ENCODE assay signal across 1 cellular context in genomic region chr5:141524604-141525597, GRCh38.
TF ChIP-seq lines count a peak whose summit lies in the region.

No MANE protein-coding gene starts in this region.

TF ChIP-seq in HepG2, 621 proteins besides CTCF, POLR2A, EP300 and RAD21 (continues in another document):
- TF ChIP-seq XRCC5 (optimal IDR thresholded peaks at IDR 0.05; ENCODE audit: low read length) (peak; percentile 98), TERF1 (CRISPR knock-in tag; IDR thresholded peaks at IDR 0.05) (no peak), KAT2B (IDR thresholded peaks at IDR 0.05; ENCODE audit: borderline replicate concordance, low read depth, low read length) (0 out of 2 replicates have a peak, but pooled peaks have one; percentile 4), NCOR1 (IDR thresholded peaks at IDR 0.05; ENCODE audit: borderline replicate concordance, low read length) (no peak), SMAD1 (CRISPR knock-in tag; IDR thresholded peaks at IDR 0.05; ENCODE audit: borderline replicate concordance, low read depth) (no peak), ZNF501 (CRISPR knock-in tag; IDR thresholded peaks at IDR 0.05) (peak; percentile 68), ZNF781 (CRISPR knock-in tag; IDR thresholded peaks at IDR 0.05; ENCODE audit: borderline replicate concordance, not compliant biosample characterization) (no peak), REL (CRISPR knock-in tag; conservative IDR thresholded peaks at IDR 0.05) (no peak), FOSL1 (CRISPR knock-in tag; IDR thresholded peaks at IDR 0.05; ENCODE audit: borderline replicate concordance) (no peak), CEBPZ (IDR thresholded peaks at IDR 0.05; ENCODE audit: low read length) (no peak), ZNF772 (CRISPR knock-in tag; IDR thresholded peaks at IDR 0.05) (peak; percentile 59; the same call in 1 of the 2 replicates), SIX1 (CRISPR knock-in tag; IDR thresholded peaks at IDR 0.05; ENCODE audit: borderline replicate concordance) (peak; percentile 88), DNMT3B (CRISPR knock-in tag; conservative IDR thresholded peaks at IDR 0.05) (peak; percentile 74), RXRA (CRISPR knock-in tag; IDR thresholded peaks at IDR 0.05) (peak; percentile 91), ZGPAT (CRISPR knock-in tag; IDR thresholded peaks at IDR 0.05) (peak; percentile 71), ZNF20 (CRISPR knock-in tag; IDR thresholded peaks at IDR 0.05) (no peak), GATA4 (IDR thresholded peaks at IDR 0.05; ENCODE audit: borderline replicate concordance, low read depth) (no peak), ZBTB2 (CRISPR knock-in tag; IDR thresholded peaks at IDR 0.05; ENCODE audit: low read depth) (no peak), FOXM1 (CRISPR knock-in tag; IDR thresholded peaks at IDR 0.05) (no peak), ZBED4 (CRISPR knock-in tag; IDR thresholded peaks at IDR 0.05; ENCODE audit: borderline replicate concordance) (peak; percentile 72; the same call in 1 of the 2 replicates), ZFP82 (CRISPR knock-in tag; IDR thresholded peaks at IDR 0.05; ENCODE audit: borderline replicate concordance) (no peak), KMT2B (CRISPR knock-in tag; IDR thresholded peaks at IDR 0.05) (0 out of 2 replicates have a peak, but pooled peaks have one; percentile 26), GATAD1 (CRISPR knock-in tag; IDR thresholded peaks at IDR 0.05) (peak; percentile 51; the same call in 1 of the 2 replicates), PTBP1 (IDR thresholded peaks at IDR 0.05; ENCODE audit: low read depth, low read length, poor library complexity, severe bottlenecking) (no peak), KAT8 (CRISPR knock-in tag; IDR thresholded peaks at IDR 0.05) (peak; percentile 59; the same call in 1 of the 2 replicates), ZNF607 (CRISPR knock-in tag; IDR thresholded peaks at IDR 0.05; ENCODE audit: borderline replicate concordance) (no peak), TCF7L2 (IDR thresholded peaks at IDR 0.05; ENCODE audit: low read depth, low read length) (no peak), ZNF234 (CRISPR knock-in tag; conservative IDR thresholded peaks at IDR 0.05) (no peak), TIGD3 (CRISPR knock-in tag; IDR thresholded peaks at IDR 0.05; ENCODE audit: borderline replicate concordance) (no peak), ZKSCAN1 (IDR thresholded peaks at IDR 0.05; ENCODE audit: low read length) (peak; percentile 29; the same call in 1 of the 2 replicates), ZNF83 (CRISPR knock-in tag; IDR thresholded peaks at IDR 0.05; ENCODE audit: borderline replicate concordance) (no peak), MYC (CRISPR knock-in tag; IDR thresholded peaks at IDR 0.05; ENCODE audit: borderline replicate concordance) (peak; percentile 69; the same call in 1 of the 2 replicates), UBTF (CRISPR knock-in tag; IDR thresholded peaks at IDR 0.05) (0 out of 2 replicates have a peak, but pooled peaks have one; percentile 20), SKIL (CRISPR knock-in tag; IDR thresholded peaks at IDR 0.05; ENCODE audit: borderline replicate concordance) (no peak), CBX2 (IDR thresholded peaks at IDR 0.05; ENCODE audit: low read depth, low read length) (no peak), CBX2 (CRISPR knock-in tag; IDR thresholded peaks at IDR 0.05; ENCODE audit: low read depth) (no peak), SMAD3 (CRISPR knock-in tag; IDR thresholded peaks at IDR 0.05) (peak; percentile 85; the same call in 1 of the 2 replicates), HDAC2 (CRISPR knock-in tag; IDR thresholded peaks at IDR 0.05) (peak; percentile 54; the same call in 1 of the 2 replicates), PRPF4 (IDR thresholded peaks at IDR 0.05; ENCODE audit: low read depth, low read length, poor library complexity, severe bottlenecking) (no peak), RFXANK (CRISPR knock-in tag; IDR thresholded peaks at IDR 0.05) (peak; percentile 61; the same call in 1 of the 2 replicates), CENPX (CRISPR knock-in tag; IDR thresholded peaks at IDR 0.05) (no peak), ZNF7 (CRISPR knock-in tag; IDR thresholded peaks at IDR 0.05) (no peak), SATB2 (CRISPR knock-in tag; IDR thresholded peaks at IDR 0.05) (no peak), SALL2 (CRISPR knock-in tag; IDR thresholded peaks at IDR 0.05) (no peak)
